Comparison of ENCODE assay signal across 8 cellular contexts in genomic region chr7:142811154-142811737, GRCh38. TPM values are rescaled to one million over a fixed set of nuclear protein-coding genes. Genes with fewer than 3 reads are reported as not detected.
DNase-seq lines count a peak whose midpoint lies in the region; ATAC-seq and TF ChIP-seq lines count a peak whose summit lies in the region.

No MANE protein-coding gene starts in this region.

- H3K9me3 ChIP-seq in OCI-LY1 (ENCODE audit: low read length), result no peaks in the 10 kb centered on the region

- peak; percentile 73 for TF ChIP-seq CTCF in Calu3 (IDR thresholded peaks at IDR 0.05; ENCODE audit: unreplicated experiment)
- TF ChIP-seq CTCF in OCI-LY1 (IDR thresholded peaks at IDR 0.05; ENCODE audit: low read length), result peak; percentile 96
- TF ChIP-seq CTCF in MCF 10A (IDR thresholded peaks at IDR 0.05; ENCODE audit: unreplicated experiment), result peak; percentile 63

- no peak overlapping the region for H3K4me3 ChIP-seq in H7 (ENCODE audit: insufficient read depth, low read depth, low read length)
- H3K4me3 ChIP-seq in OCI-LY1 (ENCODE audit: low read depth, low read length, poor library complexity, severe bottlenecking), result no peak overlapping the region

- H3K9me3 Mint-ChIP-seq in Calu3 (ENCODE audit: low read depth, unreplicated experiment), result no peaks in the 10 kb centered on the region
- no peaks in the 10 kb centered on the region for H3K9me3 Mint-ChIP-seq in MCF 10A (ENCODE audit: unreplicated experiment)

- H3K4me3 Mint-ChIP-seq in Calu3 (ENCODE audit: low read depth, unreplicated experiment) (no peak overlapping the region), MCF 10A (ENCODE audit: unreplicated experiment) (no peak overlapping the region)

- peak overlapping the region; percentile 99 for H3K27ac ChIP-seq in OCI-LY1 (ENCODE audit: low read depth, low read length, poor library complexity, severe bottlenecking)

- no peaks in the 10 kb centered on the region for H3K36me3 ChIP-seq in H7 (replicated peaks; ENCODE audit: control insufficient read depth, insufficient read depth, low read length)
- H3K36me3 ChIP-seq in OCI-LY1 (ENCODE audit: insufficient read depth, low read length), result no peaks in the 10 kb centered on the region

- no peak overlapping the region for H3K4me2 ChIP-seq in OCI-LY1 (ENCODE audit: low read length)

- H3K9me2 ChIP-seq in OCI-LY1 (ENCODE audit: low read depth, low read length), result no peaks in the 10 kb centered on the region

- H4K20me1 ChIP-seq in OCI-LY1 (ENCODE audit: insufficient read depth, low read length), result no peaks in the 10 kb centered on the region

- peaks cover 62% of the 10 kb centered on the region for H3K4me1 ChIP-seq in OCI-LY1 (ENCODE audit: insufficient read depth, low read length, severe bottlenecking)

- CTCF ChIA-PET in Calu3 (lab: Charles Lee), result interaction anchor here (1.0 to 1.6 kb wide), 5 partner anchors 24 to 277 kb away, joined by 4 to 14 read pairs (median 6); no protein-coding TSS in a partner anchor
- CTCF ChIA-PET in MCF 10A (lab: Yijun Ruan, JAX), result interaction anchor here (0.6 to 7.1 kb wide), 64 partner anchors 8 to 1630 kb away, joined by 3 to 61 read pairs (median 4); no protein-coding TSS in a partner anchor

- no peaks in the 10 kb centered on the region for H3K79me2 ChIP-seq in OCI-LY1 (ENCODE audit: insufficient read depth, low read length)

- H3K27ac Mint-ChIP-seq in Calu3 (ENCODE audit: unreplicated experiment) (no peak overlapping the region), MCF 10A (ENCODE audit: low read depth, unreplicated experiment) (no peak overlapping the region)

- DNase-seq in Calu3 (peak; percentile 39), H7 (peak; percentile 64), MCF 10A (ENCODE audit: unreplicated experiment) (peak; percentile 58), left kidney (ENCODE audit: low read depth, low spot score) (peak; percentile 70), KG1 (lab: John Stamatoyannopoulos, UW) (no peak)

- peaks cover 47% of the 10 kb centered on the region for H3K4me1 Mint-ChIP-seq in Calu3 (ENCODE audit: low read depth, unreplicated experiment)
- H3K4me1 Mint-ChIP-seq in MCF 10A (ENCODE audit: insufficient read depth, unreplicated experiment), result no peaks in the 10 kb centered on the region

- POLR2A ChIA-PET in MCF 10A (lab: Yijun Ruan, JAX), result no interaction called here

- H3K27me3 ChIP-seq in H7 (ENCODE audit: control insufficient read depth, insufficient read depth, low read length), result no peaks in the 10 kb centered on the region
- no peaks in the 10 kb centered on the region for H3K27me3 ChIP-seq in OCI-LY1 (ENCODE audit: insufficient read depth, low read length)

- no TSS peak for BruUV-seq in Calu3 (replicated peaks; lab: Mats Ljungman, UMichigan)
- no TSS peak for BruUV-seq in MCF 10A (replicated peaks; lab: Mats Ljungman, UMichigan)

- ATAC-seq in HG03095 (IDR thresholded peaks at IDR 0.05; ENCODE audit: unreplicated experiment) (no peak), GM19452 (IDR thresholded peaks at IDR 0.05; ENCODE audit: unreplicated experiment) (no peak)

- H3F3A ChIP-seq in OCI-LY1 (ENCODE audit: insufficient read depth, low read length), result 0 out of 2 replicates have a peak, but pooled peaks cover 6% of the 10 kb centered on the region

- no peak overlapping the region for H2AFZ ChIP-seq in OCI-LY1 (ENCODE audit: low read length)

- H3K36me3 Mint-ChIP-seq in Calu3 (ENCODE audit: insufficient read depth, unreplicated experiment), result peaks cover 6% of the 10 kb centered on the region
- no peaks in the 10 kb centered on the region for H3K36me3 Mint-ChIP-seq in MCF 10A (ENCODE audit: insufficient read depth, unreplicated experiment)

- H3K9ac ChIP-seq in OCI-LY1 (ENCODE audit: low read length), result no peak overlapping the region

- peaks cover 66% of the 10 kb centered on the region for H3K27me3 Mint-ChIP-seq in Calu3 (ENCODE audit: unreplicated experiment)
- peaks cover 79% of the 10 kb centered on the region for H3K27me3 Mint-ChIP-seq in MCF 10A (ENCODE audit: insufficient read depth, unreplicated experiment)

- intact Hi-C loops in Calu3 (cut with micrococcal nuclease; ENCODE audit: unreplicated experiment) (loop anchor here (1.0 to 2.0 kb wide), 3 partner anchors 28 to 179 kb away; no protein-coding TSS in a partner anchor), MCF 10A (cut with micrococcal nuclease) (loop anchor here (1.0 to 2.0 kb wide), 4 partner anchors 28 to 276 kb away; no protein-coding TSS in a partner anchor)

RNA-seq across cellular contexts. Expression of gene PRSS2, which starts 40.5 kb away (rescaled TPM):
- 0.64 TPM in 1 of 2 replicates, not detected in the other for total RNA-seq in Calu3 (2022)
- total RNA-seq in H7 (2014; rRNA removed; shearing (Covaris generic)), result 0.97 TPM in 1 of 2 replicates, not detected in the other
- total RNA-seq in MCF 10A (2022), result not detected in 2 replicates

RNA-seq across cellular contexts. Expression of gene EPHB6, which starts 43.6 kb away (rescaled TPM):
- 3.0 and 3.1 TPM in 2 replicates for total RNA-seq in Calu3 (2022)
- total RNA-seq in H7 (2014; rRNA removed; shearing (Covaris generic)), result 4.0 and 8.8 TPM in 2 replicates
- 0.79 and 1.4 TPM in 2 replicates for total RNA-seq in MCF 10A (2022)
